1 cellular context compared by ENCODE assay signal in genomic region chr2:43214253-43214652, GRCh38.
A peak's percentile ranks its signal among the peaks of the same experiment; 100 is the strongest.
TF ChIP-seq lines count a peak whose summit lies in the region.

No MANE protein-coding gene starts in this region.

TF ChIP-seq in HepG2, 621 proteins besides CTCF, POLR2A, EP300 and RAD21:
- TF ChIP-seq FOXA1 (IDR thresholded peaks at IDR 0.05) (no peak), FOXA1 (CRISPR knock-in tag; IDR thresholded peaks at IDR 0.05) (no peak), ZNF652 (CRISPR knock-in tag; IDR thresholded peaks at IDR 0.05; ENCODE audit: borderline replicate concordance, low read depth) (peak; percentile 50; the same call in 1 of the 2 replicates)
- TF ChIP-seq, protein P1, sequence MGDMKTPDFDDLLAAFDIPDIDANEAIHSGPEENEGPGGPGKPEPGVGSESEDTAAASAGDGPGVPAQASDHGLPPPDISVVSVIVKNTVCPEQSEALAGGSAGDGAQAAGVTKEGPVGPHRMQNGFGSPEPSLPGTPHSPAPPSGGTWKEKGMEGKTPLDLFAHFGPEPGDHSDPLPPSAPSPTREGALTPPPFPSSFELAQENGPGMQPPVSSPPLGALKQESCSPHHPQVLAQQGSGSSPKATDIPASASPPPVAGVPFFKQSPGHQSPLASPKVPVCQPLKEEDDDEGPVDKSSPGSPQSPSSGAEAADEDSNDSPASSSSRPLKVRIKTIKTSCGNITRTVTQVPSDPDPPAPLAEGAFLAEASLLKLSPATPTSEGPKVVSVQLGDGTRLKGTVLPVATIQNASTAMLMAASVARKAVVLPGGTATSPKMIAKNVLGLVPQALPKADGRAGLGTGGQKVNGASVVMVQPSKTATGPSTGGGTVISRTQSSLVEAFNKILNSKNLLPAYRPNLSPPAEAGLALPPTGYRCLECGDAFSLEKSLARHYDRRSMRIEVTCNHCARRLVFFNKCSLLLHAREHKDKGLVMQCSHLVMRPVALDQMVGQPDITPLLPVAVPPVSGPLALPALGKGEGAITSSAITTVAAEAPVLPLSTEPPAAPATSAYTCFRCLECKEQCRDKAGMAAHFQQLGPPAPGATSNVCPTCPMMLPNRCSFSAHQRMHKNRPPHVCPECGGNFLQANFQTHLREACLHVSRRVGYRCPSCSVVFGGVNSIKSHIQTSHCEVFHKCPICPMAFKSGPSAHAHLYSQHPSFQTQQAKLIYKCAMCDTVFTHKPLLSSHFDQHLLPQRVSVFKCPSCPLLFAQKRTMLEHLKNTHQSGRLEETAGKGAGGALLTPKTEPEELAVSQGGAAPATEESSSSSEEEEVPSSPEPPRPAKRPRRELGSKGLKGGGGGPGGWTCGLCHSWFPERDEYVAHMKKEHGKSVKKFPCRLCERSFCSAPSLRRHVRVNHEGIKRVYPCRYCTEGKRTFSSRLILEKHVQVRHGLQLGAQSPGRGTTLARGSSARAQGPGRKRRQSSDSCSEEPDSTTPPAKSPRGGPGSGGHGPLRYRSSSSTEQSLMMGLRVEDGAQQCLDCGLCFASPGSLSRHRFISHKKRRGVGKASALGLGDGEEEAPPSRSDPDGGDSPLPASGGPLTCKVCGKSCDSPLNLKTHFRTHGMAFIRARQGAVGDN (CRISPR knock-in tag; IDR thresholded peaks at IDR 0.05) = peak; percentile 18; the same call in 1 of the 2 replicates
